ENCODE assay signal across 2 cellular contexts in genomic region chr10:72503694-72504438, GRCh38.
TF ChIP-seq lines count a peak whose summit lies in the region.

No MANE protein-coding gene starts in this region.

TF ChIP-seq in HEK293, 187 proteins besides CTCF, POLR2A, EP300 and RAD21 (continued from another document):
- TF ChIP-seq ZNF23 (tag by site-specific recombination; IDR thresholded peaks at IDR 0.05; ENCODE audit: borderline replicate concordance) (no peak), SETDB1 (IDR thresholded peaks at IDR 0.05; ENCODE audit: insufficient read length, low read length) (peak; percentile 45)

TF ChIP-seq in K562, 482 proteins besides CTCF, POLR2A, EP300 and RAD21:
- TF ChIP-seq MLLT1 (IDR thresholded peaks at IDR 0.05), result peak in 1 of 2 experiments; percentile 48; a peak in 1 of 4 replicates
- peak in 1 of 2 experiments; percentile 66; a peak in 2 of 3 replicates for TF ChIP-seq CBX3 (IDR thresholded peaks at IDR 0.05; ENCODE audit: borderline replicate concordance in 1 of 2, low read length in 2 of 2)
- peak; percentile 76; the same call in 1 of the 2 replicates for TF ChIP-seq TRIM28 (IDR thresholded peaks at IDR 0.05)
- TF ChIP-seq ZFP91 (CRISPR knock-in tag; IDR thresholded peaks at IDR 0.05), result no peak
- TF ChIP-seq KDM1A (IDR thresholded peaks at IDR 0.05), result peak; percentile 11 to 72; a peak in 2 of 4 replicates
- peak in 1 of 2 experiments; percentile 37; a peak in 1 of 4 replicates for TF ChIP-seq BCLAF1 (IDR thresholded peaks at IDR 0.05; ENCODE audit: borderline replicate concordance in 1 of 2, control insufficient read depth in 1 of 2, low read depth in 2 of 2, low read length in 1 of 2)
- no peak for TF ChIP-seq CCAR2 (IDR thresholded peaks at IDR 0.05; ENCODE audit: low read depth, low read length)
- no peak for TF ChIP-seq NRF1 (conservative IDR thresholded peaks at IDR 0.05 in 1 of 2, IDR thresholded peaks at IDR 0.05 in 1 of 2)
- TF ChIP-seq ZFP1 (CRISPR knock-in tag; IDR thresholded peaks at IDR 0.05), result no peak
- 0 out of 2 replicates have a peak, but pooled peaks have one; percentile 8 for TF ChIP-seq PYGO2 (tag; IDR thresholded peaks at IDR 0.05)
- TF ChIP-seq HDAC1 (IDR thresholded peaks at IDR 0.05), result 0 out of 4 replicates have a peak, but pooled peaks of 1 of the 2 experiments have one; percentile 17
- no peak for TF ChIP-seq SUPT5H (IDR thresholded peaks at IDR 0.05)
- TF ChIP-seq HLTF (IDR thresholded peaks at IDR 0.05), result 0 out of 2 replicates have a peak, but pooled peaks have one; percentile 68
- TF ChIP-seq RBM25 (IDR thresholded peaks at IDR 0.05; ENCODE audit: low read depth, low read length, severe bottlenecking), result peak; percentile 61
- TF ChIP-seq BCOR (IDR thresholded peaks at IDR 0.05), result peak; percentile 83
- peak in 1 of 2 experiments; percentile 60; a peak in 1 of 4 replicates for TF ChIP-seq CSDE1 (IDR thresholded peaks at IDR 0.05)
- TF ChIP-seq ZNF407 (IDR thresholded peaks at IDR 0.05; ENCODE audit: low read depth), result no peak
- no peak for TF ChIP-seq NBN (IDR thresholded peaks at IDR 0.05; ENCODE audit: low read depth)
- no peak for TF ChIP-seq ZNF609 (CRISPR knock-in tag; IDR thresholded peaks at IDR 0.05; ENCODE audit: borderline replicate concordance)
- TF ChIP-seq STAT5A (IDR thresholded peaks at IDR 0.05; ENCODE audit: borderline replicate concordance, low read length), result no peak
- TF ChIP-seq SMARCA4 (IDR thresholded peaks at IDR 0.05), result 0 out of 2 replicates have a peak, but pooled peaks have one; percentile 8
- 0 out of 2 replicates have a peak, but pooled peaks have one; percentile 19 for TF ChIP-seq POLR2H (tag; IDR thresholded peaks at IDR 0.05; ENCODE audit: low read depth)
- 0 out of 2 replicates have a peak, but pooled peaks have one; percentile 4 for TF ChIP-seq TSC22D4 (tag; IDR thresholded peaks at IDR 0.05)
- peak; percentile 75 for TF ChIP-seq ADNP (tag; IDR thresholded peaks at IDR 0.05)
